1 cellular context compared by ENCODE assay signal in the genomic region with DNA sequence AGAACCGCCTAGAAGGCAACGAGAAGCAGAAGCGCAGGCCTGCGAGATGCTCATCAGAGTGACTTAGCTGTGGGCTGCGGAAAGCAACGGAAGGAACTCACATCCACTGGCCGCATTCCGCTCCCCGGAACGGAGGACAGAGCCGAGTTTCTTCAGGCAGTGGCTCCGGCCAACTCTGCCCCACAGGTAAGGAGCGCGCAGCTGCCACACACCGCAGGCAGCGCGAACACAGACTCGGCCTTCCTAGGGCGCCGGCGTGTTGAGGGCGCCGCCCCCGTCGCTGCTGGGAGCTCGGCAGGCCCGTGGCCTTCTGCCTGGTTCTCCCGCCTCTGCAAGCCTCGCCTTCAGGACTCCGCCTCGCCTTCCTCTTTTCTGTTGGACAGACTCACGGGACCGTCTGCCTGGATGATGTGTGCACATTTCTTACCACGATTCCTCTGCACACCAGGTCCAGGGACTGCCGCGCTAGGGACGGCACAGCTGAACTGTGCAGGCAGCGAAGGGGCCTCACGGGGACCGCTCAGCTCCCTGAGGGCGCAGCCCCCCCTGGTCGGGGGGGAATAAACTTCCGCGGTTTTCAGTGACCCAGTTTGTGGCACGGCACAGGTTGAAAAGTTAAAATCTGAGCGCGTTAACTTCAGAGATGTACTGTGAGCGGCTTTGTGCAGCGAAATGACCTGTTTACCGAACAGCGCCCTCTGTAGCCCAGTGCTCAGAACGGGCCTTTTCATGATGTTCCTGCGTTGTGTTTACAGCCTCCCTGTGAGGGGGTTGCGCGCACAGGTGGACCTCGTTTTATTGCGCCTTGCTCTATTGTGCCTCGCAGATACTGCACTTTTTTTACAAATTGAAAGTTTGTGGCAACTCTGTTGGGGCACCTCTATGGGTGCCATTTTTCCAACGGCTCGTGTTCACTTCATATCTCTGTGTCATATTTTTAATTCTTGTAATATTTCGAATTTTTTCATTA.
A peak's percentile ranks its signal among the peaks of the same experiment; 100 is the strongest.
TF ChIP-seq lines count a peak whose summit lies in the region.

No MANE protein-coding gene starts in this region.

TF ChIP-seq in HepG2, 621 proteins besides CTCF, POLR2A, EP300 and RAD21 (continued from another document and continues in another):
- TF ChIP-seq, protein P1, sequence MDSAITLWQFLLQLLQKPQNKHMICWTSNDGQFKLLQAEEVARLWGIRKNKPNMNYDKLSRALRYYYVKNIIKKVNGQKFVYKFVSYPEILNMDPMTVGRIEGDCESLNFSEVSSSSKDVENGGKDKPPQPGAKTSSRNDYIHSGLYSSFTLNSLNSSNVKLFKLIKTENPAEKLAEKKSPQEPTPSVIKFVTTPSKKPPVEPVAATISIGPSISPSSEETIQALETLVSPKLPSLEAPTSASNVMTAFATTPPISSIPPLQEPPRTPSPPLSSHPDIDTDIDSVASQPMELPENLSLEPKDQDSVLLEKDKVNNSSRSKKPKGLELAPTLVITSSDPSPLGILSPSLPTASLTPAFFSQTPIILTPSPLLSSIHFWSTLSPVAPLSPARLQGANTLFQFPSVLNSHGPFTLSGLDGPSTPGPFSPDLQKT (CRISPR knock-in tag; IDR thresholded peaks at IDR 0.05; ENCODE audit: borderline replicate concordance): no peak
- TF ChIP-seq, protein P2, sequence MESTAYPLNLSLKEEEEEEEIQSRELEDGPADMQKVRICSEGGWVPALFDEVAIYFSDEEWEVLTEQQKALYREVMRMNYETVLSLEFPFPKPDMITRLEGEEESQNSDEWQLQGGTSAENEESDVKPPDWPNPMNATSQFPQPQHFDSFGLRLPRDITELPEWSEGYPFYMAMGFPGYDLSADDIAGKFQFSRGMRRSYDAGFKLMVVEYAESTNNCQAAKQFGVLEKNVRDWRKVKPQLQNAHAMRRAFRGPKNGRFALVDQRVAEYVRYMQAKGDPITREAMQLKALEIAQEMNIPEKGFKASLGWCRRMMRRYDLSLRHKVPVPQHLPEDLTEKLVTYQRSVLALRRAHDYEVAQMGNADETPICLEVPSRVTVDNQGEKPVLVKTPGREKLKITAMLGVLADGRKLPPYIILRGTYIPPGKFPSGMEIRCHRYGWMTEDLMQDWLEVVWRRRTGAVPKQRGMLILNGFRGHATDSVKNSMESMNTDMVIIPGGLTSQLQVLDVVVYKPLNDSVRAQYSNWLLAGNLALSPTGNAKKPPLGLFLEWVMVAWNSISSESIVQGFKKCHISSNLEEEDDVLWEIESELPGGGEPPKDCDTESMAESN (CRISPR knock-in tag; conservative IDR thresholded peaks at IDR 0.05): no peak
- TF ChIP-seq ATF4 (CRISPR knock-in tag; IDR thresholded peaks at IDR 0.05): 0 out of 4 replicates have a peak, but pooled peaks of 1 of the 2 experiments have one; percentile 24
- TF ChIP-seq, protein P3, sequence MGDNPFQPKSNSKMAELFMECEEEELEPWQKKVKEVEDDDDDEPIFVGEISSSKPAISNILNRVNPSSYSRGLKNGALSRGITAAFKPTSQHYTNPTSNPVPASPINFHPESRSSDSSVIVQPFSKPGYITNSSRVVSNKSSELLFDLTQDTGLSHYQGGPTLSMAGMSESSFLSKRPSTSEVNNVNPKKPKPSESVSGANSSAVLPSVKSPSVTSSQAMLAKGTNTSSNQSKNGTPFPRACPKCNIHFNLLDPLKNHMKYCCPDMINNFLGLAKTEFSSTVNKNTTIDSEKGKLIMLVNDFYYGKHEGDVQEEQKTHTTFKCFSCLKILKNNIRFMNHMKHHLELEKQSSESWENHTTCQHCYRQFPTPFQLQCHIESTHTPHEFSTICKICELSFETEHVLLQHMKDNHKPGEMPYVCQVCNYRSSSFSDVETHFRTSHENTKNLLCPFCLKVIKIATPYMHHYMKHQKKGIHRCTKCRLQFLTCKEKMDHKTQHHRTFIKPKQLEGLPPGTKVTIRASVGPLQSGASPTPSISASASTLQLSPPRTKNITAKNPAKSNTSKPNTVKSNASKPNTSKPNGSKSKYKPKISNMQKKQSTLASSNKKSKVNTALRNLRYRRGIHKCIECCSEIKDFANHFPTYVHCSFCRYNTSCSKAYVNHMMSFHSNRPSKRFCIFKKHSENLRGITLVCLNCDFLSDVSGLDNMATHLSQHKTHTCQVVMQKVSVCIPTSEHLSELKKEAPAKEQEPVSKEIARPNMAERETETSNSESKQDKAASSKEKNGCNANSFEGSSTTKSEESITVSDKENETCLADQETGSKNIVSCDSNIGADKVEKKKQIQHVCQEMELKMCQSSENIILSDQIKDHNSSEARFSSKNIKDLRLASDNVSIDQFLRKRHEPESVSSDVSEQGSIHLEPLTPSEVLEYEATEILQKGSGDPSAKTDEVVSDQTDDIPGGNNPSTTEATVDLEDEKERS (CRISPR knock-in tag; IDR thresholded peaks at IDR 0.05): no peak
- no peak for TF ChIP-seq FOXM1 (CRISPR knock-in tag; IDR thresholded peaks at IDR 0.05)
- TF ChIP-seq SAFB2 (CRISPR knock-in tag; IDR thresholded peaks at IDR 0.05; ENCODE audit: borderline replicate concordance, low read depth): no peak
- TF ChIP-seq, protein P4, sequence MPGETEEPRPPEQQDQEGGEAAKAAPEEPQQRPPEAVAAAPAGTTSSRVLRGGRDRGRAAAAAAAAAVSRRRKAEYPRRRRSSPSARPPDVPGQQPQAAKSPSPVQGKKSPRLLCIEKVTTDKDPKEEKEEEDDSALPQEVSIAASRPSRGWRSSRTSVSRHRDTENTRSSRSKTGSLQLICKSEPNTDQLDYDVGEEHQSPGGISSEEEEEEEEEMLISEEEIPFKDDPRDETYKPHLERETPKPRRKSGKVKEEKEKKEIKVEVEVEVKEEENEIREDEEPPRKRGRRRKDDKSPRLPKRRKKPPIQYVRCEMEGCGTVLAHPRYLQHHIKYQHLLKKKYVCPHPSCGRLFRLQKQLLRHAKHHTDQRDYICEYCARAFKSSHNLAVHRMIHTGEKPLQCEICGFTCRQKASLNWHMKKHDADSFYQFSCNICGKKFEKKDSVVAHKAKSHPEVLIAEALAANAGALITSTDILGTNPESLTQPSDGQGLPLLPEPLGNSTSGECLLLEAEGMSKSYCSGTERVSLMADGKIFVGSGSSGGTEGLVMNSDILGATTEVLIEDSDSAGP (CRISPR knock-in tag; IDR thresholded peaks at IDR 0.05; ENCODE audit: borderline replicate concordance): peak; percentile 83; the same call in 1 of the 2 replicates
- no peak for TF ChIP-seq PAX8 (CRISPR knock-in tag; IDR thresholded peaks at IDR 0.05; ENCODE audit: borderline replicate concordance)
- no peak for TF ChIP-seq ZNF614 (CRISPR knock-in tag; IDR thresholded peaks at IDR 0.05; ENCODE audit: borderline replicate concordance)
- TF ChIP-seq AKNA (CRISPR knock-in tag; IDR thresholded peaks at IDR 0.05; ENCODE audit: borderline replicate concordance): no peak
- TF ChIP-seq, protein P5, sequence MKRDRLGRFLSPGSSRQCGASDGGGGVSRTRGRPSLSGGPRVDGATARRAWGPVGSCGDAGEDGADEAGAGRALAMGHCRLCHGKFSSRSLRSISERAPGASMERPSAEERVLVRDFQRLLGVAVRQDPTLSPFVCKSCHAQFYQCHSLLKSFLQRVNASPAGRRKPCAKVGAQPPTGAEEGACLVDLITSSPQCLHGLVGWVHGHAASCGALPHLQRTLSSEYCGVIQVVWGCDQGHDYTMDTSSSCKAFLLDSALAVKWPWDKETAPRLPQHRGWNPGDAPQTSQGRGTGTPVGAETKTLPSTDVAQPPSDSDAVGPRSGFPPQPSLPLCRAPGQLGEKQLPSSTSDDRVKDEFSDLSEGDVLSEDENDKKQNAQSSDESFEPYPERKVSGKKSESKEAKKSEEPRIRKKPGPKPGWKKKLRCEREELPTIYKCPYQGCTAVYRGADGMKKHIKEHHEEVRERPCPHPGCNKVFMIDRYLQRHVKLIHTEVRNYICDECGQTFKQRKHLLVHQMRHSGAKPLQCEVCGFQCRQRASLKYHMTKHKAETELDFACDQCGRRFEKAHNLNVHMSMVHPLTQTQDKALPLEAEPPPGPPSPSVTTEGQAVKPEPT (CRISPR knock-in tag; IDR thresholded peaks at IDR 0.05; ENCODE audit: low read depth): no peak
- TF ChIP-seq ZBTB7B (CRISPR knock-in tag; IDR thresholded peaks at IDR 0.05): peak; percentile 66; the same call in 1 of the 2 replicates
- peak; percentile 89 for TF ChIP-seq ZNF883 (CRISPR knock-in tag; IDR thresholded peaks at IDR 0.05; ENCODE audit: not compliant biosample characterization)
- peak; percentile 49 for TF ChIP-seq NCOA2 (CRISPR knock-in tag; IDR thresholded peaks at IDR 0.05)
- TF ChIP-seq, protein P6, sequence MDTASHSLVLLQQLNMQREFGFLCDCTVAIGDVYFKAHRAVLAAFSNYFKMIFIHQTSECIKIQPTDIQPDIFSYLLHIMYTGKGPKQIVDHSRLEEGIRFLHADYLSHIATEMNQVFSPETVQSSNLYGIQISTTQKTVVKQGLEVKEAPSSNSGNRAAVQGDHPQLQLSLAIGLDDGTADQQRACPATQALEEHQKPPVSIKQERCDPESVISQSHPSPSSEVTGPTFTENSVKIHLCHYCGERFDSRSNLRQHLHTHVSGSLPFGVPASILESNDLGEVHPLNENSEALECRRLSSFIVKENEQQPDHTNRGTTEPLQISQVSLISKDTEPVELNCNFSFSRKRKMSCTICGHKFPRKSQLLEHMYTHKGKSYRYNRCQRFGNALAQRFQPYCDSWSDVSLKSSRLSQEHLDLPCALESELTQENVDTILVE (CRISPR knock-in tag; IDR thresholded peaks at IDR 0.05): no peak
- peak; percentile 66; the same call in 1 of the 2 replicates for TF ChIP-seq PITX1 (CRISPR knock-in tag; IDR thresholded peaks at IDR 0.05)
- TF ChIP-seq IRX3 (CRISPR knock-in tag; IDR thresholded peaks at IDR 0.05; ENCODE audit: borderline replicate concordance, low read depth): no peak
- TF ChIP-seq MAF1 (CRISPR knock-in tag; IDR thresholded peaks at IDR 0.05; ENCODE audit: borderline replicate concordance): no peak
- no peak for TF ChIP-seq NFRKB (IDR thresholded peaks at IDR 0.05)
- no peak for TF ChIP-seq SNAPC2 (CRISPR knock-in tag; IDR thresholded peaks at IDR 0.05)
- no peak for TF ChIP-seq MZF1 (CRISPR knock-in tag; IDR thresholded peaks at IDR 0.05; ENCODE audit: borderline replicate concordance)
- TF ChIP-seq SCMH1 (CRISPR knock-in tag; IDR thresholded peaks at IDR 0.05; ENCODE audit: borderline replicate concordance): no peak
- no peak for TF ChIP-seq ZNF121 (CRISPR knock-in tag; IDR thresholded peaks at IDR 0.05)
- TF ChIP-seq HMG20A (CRISPR knock-in tag; IDR thresholded peaks at IDR 0.05; ENCODE audit: borderline replicate concordance): no peak
- no peak for TF ChIP-seq KDM6A (CRISPR knock-in tag; IDR thresholded peaks at IDR 0.05; ENCODE audit: low read depth)
- TF ChIP-seq BRCA1 (CRISPR knock-in tag; IDR thresholded peaks at IDR 0.05): no peak
- TF ChIP-seq ZNF598 (CRISPR knock-in tag; IDR thresholded peaks at IDR 0.05; ENCODE audit: borderline replicate concordance): peak; percentile 22; the same call in 1 of the 2 replicates
- TF ChIP-seq HNF4A (CRISPR knock-in tag; IDR thresholded peaks at IDR 0.05): 0 out of 2 replicates have a peak, but pooled peaks have one; percentile 2
- TF ChIP-seq ZMAT5 (CRISPR knock-in tag; IDR thresholded peaks at IDR 0.05; ENCODE audit: borderline replicate concordance, low read depth): no peak
- peak; percentile 93 for TF ChIP-seq FOXO1 (CRISPR knock-in tag; IDR thresholded peaks at IDR 0.05)
- no peak for TF ChIP-seq MYNN (CRISPR knock-in tag; IDR thresholded peaks at IDR 0.05; ENCODE audit: low read depth)
- TF ChIP-seq MEIS2 (CRISPR knock-in tag; IDR thresholded peaks at IDR 0.05): 0 out of 2 replicates have a peak, but pooled peaks have one; percentile 45
- TF ChIP-seq AKAP8 (CRISPR knock-in tag; IDR thresholded peaks at IDR 0.05): no peak
- TF ChIP-seq ZFAT (CRISPR knock-in tag; conservative IDR thresholded peaks at IDR 0.05): no peak
- no peak for TF ChIP-seq SOX5 (CRISPR knock-in tag; IDR thresholded peaks at IDR 0.05; ENCODE audit: borderline replicate concordance)
- TF ChIP-seq GTF2F1 (IDR thresholded peaks at IDR 0.05; ENCODE audit: low read length): no peak
- no peak for TF ChIP-seq MAZ (IDR thresholded peaks at IDR 0.05; ENCODE audit: borderline replicate concordance, low read depth, low read length)
- TF ChIP-seq MAZ (CRISPR knock-in tag; IDR thresholded peaks at IDR 0.05; ENCODE audit: low read depth): peak; percentile 85
- TF ChIP-seq FOXA1 (IDR thresholded peaks at IDR 0.05): no peak
- peak; percentile 90 for TF ChIP-seq FOXA1 (CRISPR knock-in tag; IDR thresholded peaks at IDR 0.05)
- no peak for TF ChIP-seq ZNF790 (CRISPR knock-in tag; IDR thresholded peaks at IDR 0.05; ENCODE audit: borderline replicate concordance)
